ENCODE assay signal across 24 cellular contexts in genomic region chr6:13203145-13203544, GRCh38.
"Had no signal": no experiment of that assay in that cellular context is flagged by ENCODE, and none has a peak within 500 bp of the region (broad histone marks: within the 10 kb centered on the region; RNA-seq: fewer than 3 reads in every experiment).

No MANE protein-coding gene starts in this region.

- H2AFZ ChIP-seq: neural progenitor cell had no signal

- H3K4me2 ChIP-seq: neural progenitor cell had no signal

- H3K27me3 ChIP-seq: brain microvascular endothelial cell, foreskin keratinocyte, heart left ventricle, neural progenitor cell, thyroid gland, upper lobe of left lung, vagina had no signal

- H3K9ac ChIP-seq: neural progenitor cell had no signal

- H3K4me1 ChIP-seq: foreskin keratinocyte, heart left ventricle, neural progenitor cell, thyroid gland, upper lobe of left lung, vagina had no signal

- H3K9me3 ChIP-seq: heart left ventricle, thyroid gland, upper lobe of left lung, vagina had no signal

- H3K27ac ChIP-seq: brain microvascular endothelial cell, foreskin keratinocyte, heart left ventricle, neural progenitor cell, thyroid gland, vagina had no signal

- H3K4me3 ChIP-seq: heart left ventricle, neural progenitor cell, thyroid gland, upper lobe of left lung, vagina had no signal

- H3K36me3 ChIP-seq: brain microvascular endothelial cell, neural progenitor cell, thyroid gland, vagina had no signal

- DNase-seq: activated CD4-positive, alpha-beta T cell treated with anti-CD3 and anti-CD28 coated beads for 48 hours; activated CD4-positive, alpha-beta T cell treated with anti-CD3 and anti-CD28 coated beads, Interleukin-2, amount 50 U/mL, for 48 hours; activated CD8-positive, alpha-beta memory T cell treated with anti-CD3 and anti-CD28 coated beads for 24 hours; activated effector memory CD4-positive, alpha-beta T cell treated with anti-CD3 and anti-CD28 coated beads, Interleukin-2, amount 50 U/mL, for 16 hours; activated naive CD4-positive, alpha-beta T cell treated with anti-CD3 and anti-CD28 coated beads for 36 hours; activated naive CD8-positive, alpha-beta T cell treated with anti-CD3 and anti-CD28 coated beads, Interleukin-2, amount 10 ng/mL, durations not matched to agents 7 days and 5 days; amniotic stem cell; brain microvascular endothelial cell; foreskin keratinocyte; heart left ventricle; hypothalamus; immature natural killer cell; kidney; left colon; natural killer cell; posterior cingulate gyrus; right cardiac atrium; stimulated activated CD4-positive, alpha-beta T cell treated with anti-CD3 and anti-CD28 coated beads, Interleukin-4, amount 100 ng/mL, for 1 hour; stimulated activated naive CD8-positive, alpha-beta T cell treated with anti-CD3 and anti-CD28 coated beads, Interleukin-15, amount 100 ng/mL, for 72 hours; substantia nigra; thyroid gland had no signal
